Comparison of ENCODE assay signal across 26 cellular contexts in the genomic region with DNA sequence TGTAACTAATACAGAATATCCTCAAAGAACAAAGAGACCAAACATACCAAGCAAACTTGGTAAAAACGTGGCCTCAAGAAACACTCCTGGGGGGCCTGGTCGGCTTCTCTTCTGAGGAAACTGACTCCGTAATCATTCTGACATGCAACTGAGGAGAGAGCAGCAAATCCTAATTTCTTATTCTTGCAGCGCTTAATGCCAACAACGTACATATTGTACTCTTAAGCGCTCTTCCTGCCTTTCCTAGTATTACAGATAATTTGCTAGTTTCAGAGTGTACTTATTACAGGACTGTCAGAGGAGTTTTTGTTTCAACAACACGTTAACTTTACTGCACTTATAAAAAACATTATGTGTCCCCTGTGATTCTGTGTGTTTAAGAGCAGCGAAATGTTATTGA.
"Had no signal": no experiment of that assay in that cellular context is flagged by ENCODE, and none has a peak within 500 bp of the region (broad histone marks: within the 10 kb centered on the region; RNA-seq: fewer than 3 reads in every experiment).

No MANE protein-coding gene starts in this region.

- H3K36me3 ChIP-seq: adrenal gland, ascending aorta, brain microvascular endothelial cell, colonic mucosa, right lobe of liver, thoracic aorta, upper lobe of left lung, WERI-Rb-1 had no signal

- ATAC-seq: activated CD8-positive, alpha-beta T cell treated with anti-CD3 and anti-CD28 coated beads, Interleukin-2, amount 10 ng/mL, durations not matched to agents 7 days and 5 days; activated naive CD4-positive, alpha-beta T cell treated with anti-CD3 and anti-CD28 coated beads, Interleukin-2, amount 50 U/mL, for 72 hours; activated T-helper 17 cell treated with anti-CD3 and anti-CD28 coated beads, Interleukin-2, amount 50 U/mL, for 72 hours; mucosa of descending colon; right lobe of liver; SK-N-SH treated with all-trans-retinoic acid at 6 μM for 48 hours; stimulated activated effector memory CD8-positive, alpha-beta T cell treated with anti-CD3 and anti-CD28 coated beads, Interleukin-12 subunit alpha, Interleukin-12 subunit beta, amount 100 ng/mL, for 72 hours had no signal

- H3K27me3 ChIP-seq: adrenal gland, ascending aorta, brain microvascular endothelial cell, colonic mucosa, right lobe of liver, upper lobe of left lung had no signal

- H3K27ac ChIP-seq: adrenal gland, ascending aorta, brain microvascular endothelial cell, colonic mucosa, right lobe of liver, thoracic aorta, upper lobe of left lung, WERI-Rb-1 had no signal

- H3K9me3 ChIP-seq: adrenal gland, ascending aorta, colonic mucosa, mucosa of descending colon, right lobe of liver, thoracic aorta, upper lobe of left lung had no signal

- H3K36me3 Mint-ChIP-seq: activated naive CD4-positive, alpha-beta T cell treated with anti-CD3 and anti-CD28 coated beads, Interleukin-2, amount 50 U/mL, for 72 hours; memory B cell; stimulated activated effector memory CD8-positive, alpha-beta T cell treated with anti-CD3 and anti-CD28 coated beads, Interleukin-12 subunit alpha, Interleukin-12 subunit beta, amount 100 ng/mL, for 72 hours had no signal

- H3K27me3 Mint-ChIP-seq: memory B cell had no signal

- H3K4me3 Mint-ChIP-seq: activated CD8-positive, alpha-beta T cell treated with anti-CD3 and anti-CD28 coated beads, Interleukin-2, amount 10 ng/mL, durations not matched to agents 7 days and 5 days; activated T-helper 17 cell treated with anti-CD3 and anti-CD28 coated beads, Interleukin-2, amount 50 U/mL, for 72 hours; memory B cell; nephron progenitor cell; stimulated activated effector memory CD8-positive, alpha-beta T cell treated with anti-CD3 and anti-CD28 coated beads, Interleukin-12 subunit alpha, Interleukin-12 subunit beta, amount 100 ng/mL, for 72 hours had no signal

- H3K4me1 ChIP-seq: ascending aorta, colonic mucosa, right lobe of liver had no signal

- H3K27ac Mint-ChIP-seq: activated CD8-positive, alpha-beta T cell treated with anti-CD3 and anti-CD28 coated beads, Interleukin-2, amount 10 ng/mL, durations not matched to agents 7 days and 5 days; activated naive CD4-positive, alpha-beta T cell treated with anti-CD3 and anti-CD28 coated beads, Interleukin-2, amount 50 U/mL, for 72 hours; activated T-helper 17 cell treated with anti-CD3 and anti-CD28 coated beads, Interleukin-2, amount 50 U/mL, for 72 hours; memory B cell; nephron progenitor cell; stimulated activated effector memory CD8-positive, alpha-beta T cell treated with anti-CD3 and anti-CD28 coated beads, Interleukin-12 subunit alpha, Interleukin-12 subunit beta, amount 100 ng/mL, for 72 hours had no signal

- H3K9me3 Mint-ChIP-seq: activated naive CD4-positive, alpha-beta T cell treated with anti-CD3 and anti-CD28 coated beads, Interleukin-2, amount 50 U/mL, for 72 hours; activated T-helper 17 cell treated with anti-CD3 and anti-CD28 coated beads, Interleukin-2, amount 50 U/mL, for 72 hours; memory B cell; nephron progenitor cell had no signal

- H3K4me3 ChIP-seq: adrenal gland, ascending aorta, colonic mucosa, mucosa of descending colon, right lobe of liver, skin epidermis, thoracic aorta, upper lobe of left lung had no signal

- H3K4me1 Mint-ChIP-seq: activated T-helper 17 cell treated with anti-CD3 and anti-CD28 coated beads, Interleukin-2, amount 50 U/mL, for 72 hours; memory B cell; nephron progenitor cell; stimulated activated effector memory CD8-positive, alpha-beta T cell treated with anti-CD3 and anti-CD28 coated beads, Interleukin-12 subunit alpha, Interleukin-12 subunit beta, amount 100 ng/mL, for 72 hours had no signal

- DNase-seq: activated CD4-positive, alpha-beta T cell treated with anti-CD3 and anti-CD28 coated beads, Interleukin-2, amount 50 U/mL, for 1 hour; activated CD4-positive, CD25-positive, alpha-beta regulatory T cell treated with anti-CD3 and anti-CD28 coated beads, Interleukin-2, amount 50 U/mL, for 72 hours; activated CD8-positive, alpha-beta T cell treated with anti-CD3 and anti-CD28 coated beads, Interleukin-2, amount 10 ng/mL, durations not matched to agents 7 days and 5 days; activated T-cell treated with anti-CD3 and anti-CD28 coated beads, Interleukin-2, amount 50 U/mL, for 1 hour; adrenal gland; brain microvascular endothelial cell; colonic mucosa; erythroblast; foreskin fibroblast; hippocampal formation; mucosa of descending colon; nephron progenitor cell; occipital lobe; right lobe of liver; stimulated activated CD4-positive, alpha-beta T cell treated with anti-CD3 and anti-CD28 coated beads, Interleukin-2, amount 100 ng/mL, for 24 hours; T-helper 1 cell; upper lobe of left lung; WERI-Rb-1 had no signal
